ENCODE assay signal across 14 cellular contexts in genomic region chr20:20887593-20888272, GRCh38.
"Had no signal": no experiment of that assay in that cellular context is flagged by ENCODE, and none has a peak within 500 bp of the region (broad histone marks: within the 10 kb centered on the region; RNA-seq: fewer than 3 reads in every experiment).

No MANE protein-coding gene starts in this region.

- ATAC-seq: gastroesophageal sphincter; heart right ventricle; naive thymus-derived CD4-positive, alpha-beta T cell; stimulated activated effector memory CD8-positive, alpha-beta T cell treated with anti-CD3 and anti-CD28 coated beads, Interleukin-12 subunit alpha, Interleukin-12 subunit beta, amount 100 ng/mL, for 72 hours had no signal

- H3K9me3 Mint-ChIP-seq: activated CD4-positive, alpha-beta memory T cell treated with anti-CD3 and anti-CD28 coated beads, Interleukin-2, amount 10 ng/mL, durations not matched to agents 7 days and 5 days; activated T-cell treated with anti-CD3 and anti-CD28 coated beads, Interleukin-2, amount 50 U/mL, for 24 hours; naive thymus-derived CD4-positive, alpha-beta T cell; stimulated activated effector memory CD8-positive, alpha-beta T cell treated with anti-CD3 and anti-CD28 coated beads, Interleukin-12 subunit alpha, Interleukin-12 subunit beta, amount 100 ng/mL, for 72 hours had no signal

- H3K27ac ChIP-seq: gastroesophageal sphincter, heart right ventricle, thyroid gland had no signal

- DNase-seq: activated CD4-positive, alpha-beta memory T cell treated with anti-CD3 and anti-CD28 coated beads, Interleukin-2, amount 10 ng/mL, durations not matched to agents 7 days and 5 days; activated CD4-positive, alpha-beta T cell treated with anti-CD3 and anti-CD28 coated beads for 4 hours; activated effector memory CD4-positive, alpha-beta T cell treated with Interleukin-2 at 50 U/mL for 16 hours; activated naive CD4-positive, alpha-beta T cell treated with anti-CD3 and anti-CD28 coated beads, Interleukin-2, amount 50 U/mL, for 16 hours; activated T-cell treated with anti-CD3 and anti-CD28 coated beads, Interleukin-2, amount 50 U/mL, for 24 hours; heart right ventricle; islet precursor cell; naive thymus-derived CD4-positive, alpha-beta T cell; stimulated activated CD4-positive, alpha-beta T cell treated with anti-CD3 and anti-CD28 coated beads, Interleukin-12 subunit alpha, Interleukin-12 subunit beta, amount 100 ng/mL, for 4 hours; stimulated activated CD4-positive, alpha-beta T cell treated with anti-CD3 and anti-CD28 coated beads, Interleukin-2, amount 100 ng/mL, for 24 hours; thyroid gland had no signal

- H3K27me3 ChIP-seq: thyroid gland had no signal

- H3K27ac Mint-ChIP-seq: activated CD4-positive, alpha-beta memory T cell treated with anti-CD3 and anti-CD28 coated beads, Interleukin-2, amount 10 ng/mL, durations not matched to agents 7 days and 5 days; activated T-cell treated with anti-CD3 and anti-CD28 coated beads, Interleukin-2, amount 50 U/mL, for 24 hours; naive thymus-derived CD4-positive, alpha-beta T cell; stimulated activated effector memory CD8-positive, alpha-beta T cell treated with anti-CD3 and anti-CD28 coated beads, Interleukin-12 subunit alpha, Interleukin-12 subunit beta, amount 100 ng/mL, for 72 hours had no signal

- H3K4me1 Mint-ChIP-seq: activated CD4-positive, alpha-beta memory T cell treated with anti-CD3 and anti-CD28 coated beads, Interleukin-2, amount 10 ng/mL, durations not matched to agents 7 days and 5 days; naive thymus-derived CD4-positive, alpha-beta T cell; stimulated activated effector memory CD8-positive, alpha-beta T cell treated with anti-CD3 and anti-CD28 coated beads, Interleukin-12 subunit alpha, Interleukin-12 subunit beta, amount 100 ng/mL, for 72 hours had no signal

- H3K4me3 ChIP-seq: gastroesophageal sphincter, heart right ventricle, lung, thyroid gland had no signal

- H3K4me3 Mint-ChIP-seq: activated CD4-positive, alpha-beta memory T cell treated with anti-CD3 and anti-CD28 coated beads, Interleukin-2, amount 10 ng/mL, durations not matched to agents 7 days and 5 days; activated T-cell treated with anti-CD3 and anti-CD28 coated beads, Interleukin-2, amount 50 U/mL, for 24 hours; naive thymus-derived CD4-positive, alpha-beta T cell; stimulated activated effector memory CD8-positive, alpha-beta T cell treated with anti-CD3 and anti-CD28 coated beads, Interleukin-12 subunit alpha, Interleukin-12 subunit beta, amount 100 ng/mL, for 72 hours had no signal

- H3K36me3 ChIP-seq: gastroesophageal sphincter, heart right ventricle, thyroid gland had no signal

- H3K4me1 ChIP-seq: gastroesophageal sphincter, heart right ventricle, thyroid gland had no signal

- H3K36me3 Mint-ChIP-seq: naive thymus-derived CD4-positive, alpha-beta T cell; stimulated activated effector memory CD8-positive, alpha-beta T cell treated with anti-CD3 and anti-CD28 coated beads, Interleukin-12 subunit alpha, Interleukin-12 subunit beta, amount 100 ng/mL, for 72 hours had no signal

- H3K9me3 ChIP-seq: heart right ventricle, thyroid gland had no signal
